Comparison of ENCODE assay signal across 1 cellular context in the genomic region with DNA sequence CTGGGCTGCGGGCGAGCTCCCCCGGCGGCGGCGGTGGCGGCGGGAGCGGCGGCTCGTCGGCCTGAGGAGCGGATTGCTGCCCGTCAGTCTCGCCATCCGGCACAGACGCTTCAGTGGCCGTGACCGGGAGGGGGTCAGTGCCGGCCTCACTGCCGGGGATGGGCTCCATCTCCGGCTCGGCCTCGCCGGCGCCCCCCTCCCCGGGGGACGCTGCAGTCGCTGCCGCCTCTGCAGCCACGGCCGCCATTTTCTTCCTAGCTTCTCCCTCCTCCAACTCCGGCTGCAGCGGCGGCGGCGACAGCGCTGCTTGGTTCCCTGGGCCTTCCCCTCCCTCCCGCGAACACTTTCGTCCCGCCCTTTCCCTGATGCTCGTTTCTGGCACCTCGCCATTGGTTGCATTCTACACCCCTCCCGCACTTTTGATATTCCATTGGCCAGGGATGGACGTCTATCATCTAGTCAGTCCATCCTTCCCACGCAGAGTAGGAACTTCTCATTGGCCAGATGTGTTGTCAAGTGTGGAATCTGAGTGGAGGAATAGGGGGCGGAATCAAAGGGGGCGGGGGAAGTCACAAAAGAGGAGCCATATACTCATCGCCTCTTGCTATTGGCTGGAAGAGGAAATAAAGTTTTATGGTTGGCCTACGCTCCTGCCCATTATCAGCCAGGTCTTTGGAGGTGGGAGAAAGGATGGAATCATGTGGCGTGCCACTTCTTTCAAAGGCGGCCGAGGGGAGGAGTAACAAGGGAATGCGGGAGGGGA.
TF ChIP-seq lines count a peak whose summit lies in the region.

A gene with protein sequence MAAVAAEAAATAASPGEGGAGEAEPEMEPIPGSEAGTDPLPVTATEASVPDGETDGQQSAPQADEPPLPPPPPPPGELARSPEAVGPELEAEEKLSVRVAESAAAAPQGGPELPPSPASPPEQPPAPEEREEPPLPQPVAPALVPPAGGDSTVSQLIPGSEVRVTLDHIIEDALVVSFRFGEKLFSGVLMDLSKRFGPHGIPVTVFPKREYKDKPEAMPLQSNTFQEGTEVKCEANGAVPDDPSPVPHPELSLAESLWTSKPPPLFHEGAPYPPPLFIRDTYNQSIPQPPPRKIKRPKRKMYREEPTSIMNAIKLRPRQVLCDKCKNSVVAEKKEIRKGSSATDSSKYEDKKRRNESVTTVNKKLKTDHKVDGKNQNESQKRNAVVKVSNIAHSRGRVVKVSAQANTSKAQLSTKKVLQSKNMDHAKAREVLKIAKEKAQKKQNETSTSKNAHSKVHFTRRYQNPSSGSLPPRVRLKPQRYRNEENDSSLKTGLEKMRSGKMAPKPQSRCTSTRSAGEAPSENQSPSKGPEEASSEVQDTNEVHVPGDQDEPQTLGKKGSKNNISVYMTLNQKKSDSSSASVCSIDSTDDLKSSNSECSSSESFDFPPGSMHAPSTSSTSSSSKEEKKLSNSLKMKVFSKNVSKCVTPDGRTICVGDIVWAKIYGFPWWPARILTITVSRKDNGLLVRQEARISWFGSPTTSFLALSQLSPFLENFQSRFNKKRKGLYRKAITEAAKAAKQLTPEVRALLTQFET (minus strand): TSS at position 309 of the 763 bp plus-strand sequence. CDS start 62 bp downstream, at position 247.

TF ChIP-seq in GM12878, 131 proteins besides CTCF, POLR2A, EP300 and RAD21 (continued from another document and continues in another):
- TF ChIP-seq, protein P1, sequence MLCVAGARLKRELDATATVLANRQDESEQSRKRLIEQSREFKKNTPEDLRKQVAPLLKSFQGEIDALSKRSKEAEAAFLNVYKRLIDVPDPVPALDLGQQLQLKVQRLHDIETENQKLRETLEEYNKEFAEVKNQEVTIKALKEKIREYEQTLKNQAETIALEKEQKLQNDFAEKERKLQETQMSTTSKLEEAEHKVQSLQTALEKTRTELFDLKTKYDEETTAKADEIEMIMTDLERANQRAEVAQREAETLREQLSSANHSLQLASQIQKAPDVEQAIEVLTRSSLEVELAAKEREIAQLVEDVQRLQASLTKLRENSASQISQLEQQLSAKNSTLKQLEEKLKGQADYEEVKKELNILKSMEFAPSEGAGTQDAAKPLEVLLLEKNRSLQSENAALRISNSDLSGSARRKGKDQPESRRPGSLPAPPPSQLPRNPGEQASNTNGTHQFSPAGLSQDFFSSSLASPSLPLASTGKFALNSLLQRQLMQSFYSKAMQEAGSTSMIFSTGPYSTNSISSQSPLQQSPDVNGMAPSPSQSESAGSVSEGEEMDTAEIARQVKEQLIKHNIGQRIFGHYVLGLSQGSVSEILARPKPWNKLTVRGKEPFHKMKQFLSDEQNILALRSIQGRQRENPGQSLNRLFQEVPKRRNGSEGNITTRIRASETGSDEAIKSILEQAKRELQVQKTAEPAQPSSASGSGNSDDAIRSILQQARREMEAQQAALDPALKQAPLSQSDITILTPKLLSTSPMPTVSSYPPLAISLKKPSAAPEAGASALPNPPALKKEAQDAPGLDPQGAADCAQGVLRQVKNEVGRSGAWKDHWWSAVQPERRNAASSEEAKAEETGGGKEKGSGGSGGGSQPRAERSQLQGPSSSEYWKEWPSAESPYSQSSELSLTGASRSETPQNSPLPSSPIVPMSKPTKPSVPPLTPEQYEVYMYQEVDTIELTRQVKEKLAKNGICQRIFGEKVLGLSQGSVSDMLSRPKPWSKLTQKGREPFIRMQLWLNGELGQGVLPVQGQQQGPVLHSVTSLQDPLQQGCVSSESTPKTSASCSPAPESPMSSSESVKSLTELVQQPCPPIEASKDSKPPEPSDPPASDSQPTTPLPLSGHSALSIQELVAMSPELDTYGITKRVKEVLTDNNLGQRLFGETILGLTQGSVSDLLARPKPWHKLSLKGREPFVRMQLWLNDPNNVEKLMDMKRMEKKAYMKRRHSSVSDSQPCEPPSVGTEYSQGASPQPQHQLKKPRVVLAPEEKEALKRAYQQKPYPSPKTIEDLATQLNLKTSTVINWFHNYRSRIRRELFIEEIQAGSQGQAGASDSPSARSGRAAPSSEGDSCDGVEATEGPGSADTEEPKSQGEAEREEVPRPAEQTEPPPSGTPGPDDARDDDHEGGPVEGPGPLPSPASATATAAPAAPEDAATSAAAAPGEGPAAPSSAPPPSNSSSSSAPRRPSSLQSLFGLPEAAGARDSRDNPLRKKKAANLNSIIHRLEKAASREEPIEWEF (IDR thresholded peaks at IDR 0.05; ENCODE audit: insufficient replicate concordance, low read depth, low read length): no peak
- TF ChIP-seq DPF2 (IDR thresholded peaks at IDR 0.05): peak; percentile 97
- peak; percentile 84 for TF ChIP-seq CREM (IDR thresholded peaks at IDR 0.05; ENCODE audit: low read depth)
- TF ChIP-seq, protein P2, sequence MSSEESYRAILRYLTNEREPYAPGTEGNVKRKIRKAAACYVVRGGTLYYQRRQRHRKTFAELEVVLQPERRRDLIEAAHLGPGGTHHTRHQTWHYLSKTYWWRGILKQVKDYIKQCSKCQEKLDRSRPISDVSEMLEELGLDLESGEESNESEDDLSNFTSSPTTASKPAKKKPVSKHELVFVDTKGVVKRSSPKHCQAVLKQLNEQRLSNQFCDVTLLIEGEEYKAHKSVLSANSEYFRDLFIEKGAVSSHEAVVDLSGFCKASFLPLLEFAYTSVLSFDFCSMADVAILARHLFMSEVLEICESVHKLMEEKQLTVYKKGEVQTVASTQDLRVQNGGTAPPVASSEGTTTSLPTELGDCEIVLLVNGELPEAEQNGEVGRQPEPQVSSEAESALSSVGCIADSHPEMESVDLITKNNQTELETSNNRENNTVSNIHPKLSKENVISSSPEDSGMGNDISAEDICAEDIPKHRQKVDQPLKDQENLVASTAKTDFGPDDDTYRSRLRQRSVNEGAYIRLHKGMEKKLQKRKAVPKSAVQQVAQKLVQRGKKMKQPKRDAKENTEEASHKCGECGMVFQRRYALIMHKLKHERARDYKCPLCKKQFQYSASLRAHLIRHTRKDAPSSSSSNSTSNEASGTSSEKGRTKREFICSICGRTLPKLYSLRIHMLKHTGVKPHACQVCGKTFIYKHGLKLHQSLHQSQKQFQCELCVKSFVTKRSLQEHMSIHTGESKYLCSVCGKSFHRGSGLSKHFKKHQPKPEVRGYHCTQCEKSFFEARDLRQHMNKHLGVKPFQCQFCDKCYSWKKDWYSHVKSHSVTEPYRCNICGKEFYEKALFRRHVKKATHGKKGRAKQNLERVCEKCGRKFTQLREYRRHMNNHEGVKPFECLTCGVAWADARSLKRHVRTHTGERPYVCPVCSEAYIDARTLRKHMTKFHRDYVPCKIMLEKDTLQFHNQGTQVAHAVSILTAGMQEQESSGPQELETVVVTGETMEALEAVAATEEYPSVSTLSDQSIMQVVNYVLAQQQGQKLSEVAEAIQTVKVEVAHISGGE (CRISPR knock-in tag; IDR thresholded peaks at IDR 0.05): no peak
- TF ChIP-seq LARP7 (IDR thresholded peaks at IDR 0.05): peak; percentile 97; the same call in 1 of the 2 replicates
- peak; percentile 47; the same call in 1 of the 2 replicates for TF ChIP-seq EED (IDR thresholded peaks at IDR 0.05; ENCODE audit: low read depth)
- peak; percentile 58; the same call in 1 of the 2 replicates for TF ChIP-seq IKZF1 (conservative IDR thresholded peaks at IDR 0.05)
- peak; percentile 26; the same call in 1 of the 3 replicates for TF ChIP-seq POU2F2 (IDR thresholded peaks at IDR 0.05; ENCODE audit: borderline replicate concordance, low read depth, low read length)
- no peak; the same call in 1 of the 2 replicates for TF ChIP-seq ZNF217 (IDR thresholded peaks at IDR 0.05)
- peak; percentile 66; the same call in 1 of the 2 replicates for TF ChIP-seq GABPA (IDR thresholded peaks at IDR 0.05; ENCODE audit: low read depth)
- TF ChIP-seq, protein P3, sequence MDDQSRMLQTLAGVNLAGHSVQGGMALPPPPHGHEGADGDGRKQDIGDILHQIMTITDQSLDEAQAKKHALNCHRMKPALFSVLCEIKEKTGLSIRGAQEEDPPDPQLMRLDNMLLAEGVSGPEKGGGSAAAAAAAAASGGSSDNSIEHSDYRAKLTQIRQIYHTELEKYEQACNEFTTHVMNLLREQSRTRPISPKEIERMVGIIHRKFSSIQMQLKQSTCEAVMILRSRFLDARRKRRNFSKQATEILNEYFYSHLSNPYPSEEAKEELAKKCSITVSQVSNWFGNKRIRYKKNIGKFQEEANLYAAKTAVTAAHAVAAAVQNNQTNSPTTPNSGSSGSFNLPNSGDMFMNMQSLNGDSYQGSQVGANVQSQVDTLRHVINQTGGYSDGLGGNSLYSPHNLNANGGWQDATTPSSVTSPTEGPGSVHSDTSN (IDR thresholded peaks at IDR 0.05; ENCODE audit: insufficient replicate concordance, low read depth, low read length): peak; percentile 93
- TF ChIP-seq SUPT20H (IDR thresholded peaks at IDR 0.05; ENCODE audit: borderline replicate concordance, control insufficient read depth, low read depth, low read length): no peak
- peak; percentile 80 for TF ChIP-seq BACH1 (IDR thresholded peaks at IDR 0.05; ENCODE audit: borderline replicate concordance)
- TF ChIP-seq, protein P4, sequence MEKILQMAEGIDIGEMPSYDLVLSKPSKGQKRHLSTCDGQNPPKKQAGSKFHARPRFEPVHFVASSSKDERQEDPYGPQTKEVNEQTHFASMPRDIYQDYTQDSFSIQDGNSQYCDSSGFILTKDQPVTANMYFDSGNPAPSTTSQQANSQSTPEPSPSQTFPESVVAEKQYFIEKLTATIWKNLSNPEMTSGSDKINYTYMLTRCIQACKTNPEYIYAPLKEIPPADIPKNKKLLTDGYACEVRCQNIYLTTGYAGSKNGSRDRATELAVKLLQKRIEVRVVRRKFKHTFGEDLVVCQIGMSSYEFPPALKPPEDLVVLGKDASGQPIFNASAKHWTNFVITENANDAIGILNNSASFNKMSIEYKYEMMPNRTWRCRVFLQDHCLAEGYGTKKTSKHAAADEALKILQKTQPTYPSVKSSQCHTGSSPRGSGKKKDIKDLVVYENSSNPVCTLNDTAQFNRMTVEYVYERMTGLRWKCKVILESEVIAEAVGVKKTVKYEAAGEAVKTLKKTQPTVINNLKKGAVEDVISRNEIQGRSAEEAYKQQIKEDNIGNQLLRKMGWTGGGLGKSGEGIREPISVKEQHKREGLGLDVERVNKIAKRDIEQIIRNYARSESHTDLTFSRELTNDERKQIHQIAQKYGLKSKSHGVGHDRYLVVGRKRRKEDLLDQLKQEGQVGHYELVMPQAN (conservative IDR thresholded peaks at IDR 0.05): peak; percentile 81
- 0 out of 2 replicates have a peak, but pooled peaks have one; percentile 32 for TF ChIP-seq TBL1XR1 (IDR thresholded peaks at IDR 0.05; ENCODE audit: low read depth, low read length)
- peak; percentile 96 for TF ChIP-seq HDGF (IDR thresholded peaks at IDR 0.05)
- peak; percentile 44; the same call in 1 of the 2 replicates for TF ChIP-seq POLR2AphosphoS2 (IDR thresholded peaks at IDR 0.05; ENCODE audit: low read depth, low read length)
- peak; percentile 72; the same call in 1 of the 2 replicates for TF ChIP-seq NBN (IDR thresholded peaks at IDR 0.05)
- TF ChIP-seq TCF3 (IDR thresholded peaks at IDR 0.05; ENCODE audit: borderline replicate concordance, insufficient read depth, low read depth, low read length): no peak
- TF ChIP-seq, protein P5, sequence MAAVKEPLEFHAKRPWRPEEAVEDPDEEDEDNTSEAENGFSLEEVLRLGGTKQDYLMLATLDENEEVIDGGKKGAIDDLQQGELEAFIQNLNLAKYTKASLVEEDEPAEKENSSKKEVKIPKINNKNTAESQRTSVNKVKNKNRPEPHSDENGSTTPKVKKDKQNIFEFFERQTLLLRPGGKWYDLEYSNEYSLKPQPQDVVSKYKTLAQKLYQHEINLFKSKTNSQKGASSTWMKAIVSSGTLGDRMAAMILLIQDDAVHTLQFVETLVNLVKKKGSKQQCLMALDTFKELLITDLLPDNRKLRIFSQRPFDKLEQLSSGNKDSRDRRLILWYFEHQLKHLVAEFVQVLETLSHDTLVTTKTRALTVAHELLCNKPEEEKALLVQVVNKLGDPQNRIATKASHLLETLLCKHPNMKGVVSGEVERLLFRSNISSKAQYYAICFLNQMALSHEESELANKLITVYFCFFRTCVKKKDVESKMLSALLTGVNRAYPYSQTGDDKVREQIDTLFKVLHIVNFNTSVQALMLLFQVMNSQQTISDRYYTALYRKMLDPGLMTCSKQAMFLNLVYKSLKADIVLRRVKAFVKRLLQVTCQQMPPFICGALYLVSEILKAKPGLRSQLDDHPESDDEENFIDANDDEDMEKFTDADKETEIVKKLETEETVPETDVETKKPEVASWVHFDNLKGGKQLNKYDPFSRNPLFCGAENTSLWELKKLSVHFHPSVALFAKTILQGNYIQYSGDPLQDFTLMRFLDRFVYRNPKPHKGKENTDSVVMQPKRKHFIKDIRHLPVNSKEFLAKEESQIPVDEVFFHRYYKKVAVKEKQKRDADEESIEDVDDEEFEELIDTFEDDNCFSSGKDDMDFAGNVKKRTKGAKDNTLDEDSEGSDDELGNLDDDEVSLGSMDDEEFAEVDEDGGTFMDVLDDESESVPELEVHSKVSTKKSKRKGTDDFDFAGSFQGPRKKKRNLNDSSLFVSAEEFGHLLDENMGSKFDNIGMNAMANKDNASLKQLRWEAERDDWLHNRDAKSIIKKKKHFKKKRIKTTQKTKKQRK (IDR thresholded peaks at IDR 0.05; ENCODE audit: low read depth, low read length): peak; percentile 97
- peak; percentile 97 for TF ChIP-seq SP1 (IDR thresholded peaks at IDR 0.05; ENCODE audit: low read depth, low read length)
- TF ChIP-seq RELA (IDR thresholded peaks at IDR 0.05; ENCODE audit: borderline replicate concordance, partially characterized antibody): no peak
- peak; percentile 15 for TF ChIP-seq SMAD1 (IDR thresholded peaks at IDR 0.05; ENCODE audit: low read depth, partially characterized antibody)
- TF ChIP-seq PML (IDR thresholded peaks at IDR 0.05; ENCODE audit: low read length): peak; percentile 81; the same call in 1 of the 2 replicates
- peak; percentile 92; the same call in 1 of the 2 replicates for TF ChIP-seq RB1 (IDR thresholded peaks at IDR 0.05; ENCODE audit: borderline replicate concordance)
- TF ChIP-seq MYC (IDR thresholded peaks at IDR 0.05; ENCODE audit: insufficient read depth, insufficient read length, insufficient replicate concordance, low read length, severe bottlenecking): peak; percentile 24
- TF ChIP-seq NR2C2 (IDR thresholded peaks at IDR 0.05; ENCODE audit: borderline replicate concordance, control insufficient read depth, insufficient read length, low read depth): no peak
- no peak for TF ChIP-seq BCL11A (IDR thresholded peaks at IDR 0.05; ENCODE audit: low read depth, low read length)
- TF ChIP-seq, protein P6, sequence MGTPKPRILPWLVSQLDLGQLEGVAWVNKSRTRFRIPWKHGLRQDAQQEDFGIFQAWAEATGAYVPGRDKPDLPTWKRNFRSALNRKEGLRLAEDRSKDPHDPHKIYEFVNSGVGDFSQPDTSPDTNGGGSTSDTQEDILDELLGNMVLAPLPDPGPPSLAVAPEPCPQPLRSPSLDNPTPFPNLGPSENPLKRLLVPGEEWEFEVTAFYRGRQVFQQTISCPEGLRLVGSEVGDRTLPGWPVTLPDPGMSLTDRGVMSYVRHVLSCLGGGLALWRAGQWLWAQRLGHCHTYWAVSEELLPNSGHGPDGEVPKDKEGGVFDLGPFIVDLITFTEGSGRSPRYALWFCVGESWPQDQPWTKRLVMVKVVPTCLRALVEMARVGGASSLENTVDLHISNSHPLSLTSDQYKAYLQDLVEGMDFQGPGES (IDR thresholded peaks at IDR 0.05): peak; percentile 93
- peak; percentile 75 for TF ChIP-seq ATF7 (IDR thresholded peaks at IDR 0.05; ENCODE audit: low read depth)
- TF ChIP-seq MYB (IDR thresholded peaks at IDR 0.05; ENCODE audit: borderline replicate concordance, low read depth, low read length): no peak
- peak; percentile 60; the same call in 1 of the 2 replicates for TF ChIP-seq MXI1 (IDR thresholded peaks at IDR 0.05; ENCODE audit: low read depth, low read length)
- no peak for TF ChIP-seq EZH2 (IDR thresholded peaks at IDR 0.05; ENCODE audit: borderline replicate concordance, control insufficient read depth, low read depth, low read length)
- TF ChIP-seq SIN3A (IDR thresholded peaks at IDR 0.05; ENCODE audit: low read depth, low read length): 0 out of 2 replicates have a peak, but pooled peaks have one; percentile 45
